ENCODE assay signal across 13 cellular contexts in the genomic region with DNA sequence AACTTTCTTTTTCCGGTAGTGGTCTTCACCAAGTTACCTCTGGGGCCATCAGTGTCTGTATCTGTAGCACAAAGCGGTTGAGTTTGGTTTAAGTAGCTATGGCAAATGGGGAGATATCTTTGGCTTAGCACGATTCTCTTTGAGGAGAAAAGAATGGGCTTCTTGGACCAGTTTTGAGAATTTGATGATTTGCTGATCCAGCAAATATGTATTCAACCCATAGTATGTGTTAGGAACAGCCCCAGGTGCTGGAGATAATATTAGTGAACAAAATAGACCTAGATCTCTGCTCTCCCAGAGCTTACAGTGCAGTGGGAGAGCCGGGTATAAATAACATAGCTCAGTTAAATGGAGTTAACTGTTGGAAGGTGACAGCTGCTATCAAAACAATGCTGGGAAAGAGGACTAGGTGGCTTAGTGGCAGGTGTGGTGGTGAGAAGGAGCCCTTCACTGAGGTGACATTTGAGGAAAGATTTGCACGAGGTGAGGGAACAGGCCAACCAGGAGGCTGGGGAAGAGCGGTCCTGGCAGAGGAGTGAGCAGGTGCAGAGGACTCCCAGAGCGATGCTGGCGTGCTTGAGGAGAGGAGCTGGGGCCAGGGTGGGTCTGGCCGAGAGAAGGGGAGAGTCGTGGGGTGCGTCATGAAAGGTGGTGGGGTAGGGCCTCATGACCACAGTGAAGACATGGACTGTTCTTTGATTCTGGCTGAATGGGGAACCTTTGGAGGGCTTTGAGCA. TPM values are rescaled to one million over a fixed set of nuclear protein-coding genes. Genes with fewer than 3 reads are reported as not detected.
A peak's percentile ranks its signal among the peaks of the same experiment; 100 is the strongest.
DNase-seq lines count a peak whose midpoint lies in the region; ATAC-seq, FAIRE-seq and TF ChIP-seq lines count a peak whose summit lies in the region.
"Had no signal": no experiment of that assay in that cellular context is flagged by ENCODE, and none has a peak within 500 bp of the region (broad histone marks: within the 10 kb centered on the region; RNA-seq: fewer than 3 reads in every experiment).

No MANE protein-coding gene starts in this region.

- ATAC-seq in activated naive CD8-positive, alpha-beta T cell treated with anti-CD3 and anti-CD28 coated beads, Interleukin-2, amount 10 ng/mL, durations not matched to agents 7 days and 5 days (ENCODE audit: low read depth): no peak
- no peak for ATAC-seq in naive B cell (ENCODE audit: low read depth in 2 of 2)
- no peak for ATAC-seq in omental fat pad (ENCODE audit: low FRiP score)
- ATAC-seq: HCT116 had no signal

- DNase-seq in GM12891 (ENCODE audit: insufficient read length, low spot score): no peak
- DNase-seq in activated naive CD8-positive, alpha-beta T cell treated with anti-CD3 and anti-CD28 coated beads, Interleukin-2, amount 10 ng/mL, durations not matched to agents 7 days and 5 days: no peak
- no peak for DNase-seq in naive B cell
- DNase-seq in NCI-H2227 treated with DMSO at 0.1 percent for 48 hours (lab: John Stamatoyannopoulos, UW): no peak
- DNase-seq in D341Med (ENCODE audit: low spot score): no peak
- no peak for DNase-seq in omental fat pad (ENCODE audit: low spot score)
- no peak for DNase-seq in PC-9
- DNase-seq: NCI-H82; stimulated activated CD4-positive, alpha-beta T cell treated with anti-CD3 and anti-CD28 coated beads, Interleukin-4, amount 100 ng/mL, for 1 hour had no signal

- peak overlapping the region; percentile 72 for H3K27ac ChIP-seq in BLaER1
- H3K27ac ChIP-seq in PC-9: no peak overlapping the region
- H3K27ac ChIP-seq: parathyroid adenoma had no signal

- H3K9me3 Mint-ChIP-seq in activated naive CD8-positive, alpha-beta T cell treated with anti-CD3 and anti-CD28 coated beads, Interleukin-2, amount 10 ng/mL, durations not matched to agents 7 days and 5 days: no peaks in the 10 kb centered on the region
- no peaks in the 10 kb centered on the region for H3K9me3 Mint-ChIP-seq in naive B cell

- H3K4me1 ChIP-seq in BLaER1: peaks cover 80% of the 10 kb centered on the region
- H3K4me1 ChIP-seq in PC-9 (replicated peaks; ENCODE audit: insufficient read depth): peaks cover 12% of the 10 kb centered on the region

- no TSS peak for BruUV-seq in PC-9 (replicated peaks; lab: Mats Ljungman, UMichigan)

- no peaks in the 10 kb centered on the region for H3K9me3 ChIP-seq in BLaER1
- no peaks in the 10 kb centered on the region for H3K9me3 ChIP-seq in PC-9 (ENCODE audit: insufficient read depth, low read depth)
- H3K9me3 ChIP-seq: suprapubic skin had no signal

- peak overlapping the region; percentile 78 for H3K4me2 ChIP-seq in BLaER1
- no peak overlapping the region for H3K4me2 ChIP-seq in PC-9

- intact Hi-C loops in PC-9 (cut with micrococcal nuclease; ENCODE audit: unreplicated experiment): no loop called here

- H3K36me3 ChIP-seq in BLaER1 (peaks cover 10% of the 10 kb centered on the region; the same call in 1 of the 2 replicates), PC-9 (ENCODE audit: low read depth) (no peaks in the 10 kb centered on the region)
- H3K36me3 ChIP-seq: suprapubic skin had no signal

- no peak overlapping the region for H2AFZ ChIP-seq in PC-9
- H2AFZ ChIP-seq: parathyroid adenoma had no signal

- no peak for TF ChIP-seq CTCF in omental fat pad (IDR thresholded peaks at IDR 0.05)
- no peak for TF ChIP-seq CTCF in PC-9 (conservative IDR thresholded peaks at IDR 0.05)

- peak; percentile 70 for FAIRE-seq in GM12891 (lab: Jason Lieb, UNC)

- H3K4me3 ChIP-seq in BLaER1: no peak overlapping the region
- no peak overlapping the region for H3K4me3 ChIP-seq in PC-9
- H3K4me3 ChIP-seq: suprapubic skin had no signal

- POLR2A ChIA-PET in activated naive CD8-positive, alpha-beta T cell treated with anti-CD3 and anti-CD28 coated beads, Interleukin-2, amount 10 ng/mL, durations not matched to agents 7 days and 5 days (lab: Charles Lee): no interaction called here
- POLR2A ChIA-PET in PC-9 (lab: Charles Lee; ENCODE audit: unreplicated experiment): no interaction called here

- peaks cover 22% of the 10 kb centered on the region for H3K36me3 Mint-ChIP-seq in activated naive CD8-positive, alpha-beta T cell treated with anti-CD3 and anti-CD28 coated beads, Interleukin-2, amount 10 ng/mL, durations not matched to agents 7 days and 5 days
- H3K36me3 Mint-ChIP-seq in naive B cell: peaks cover 8 to 12% of the 10 kb centered on the region in 2 donors

- H4K20me1 ChIP-seq in BLaER1 (peaks cover 84% of the 10 kb centered on the region), PC-9 (ENCODE audit: insufficient read depth) (peaks cover 42% of the 10 kb centered on the region)

- no peaks in the 10 kb centered on the region for H3K9me2 ChIP-seq in PC-9 (ENCODE audit: insufficient read depth)

- H3K4me1 Mint-ChIP-seq in activated naive CD8-positive, alpha-beta T cell treated with anti-CD3 and anti-CD28 coated beads, Interleukin-2, amount 10 ng/mL, durations not matched to agents 7 days and 5 days: peaks cover 43% of the 10 kb centered on the region
- H3K4me1 Mint-ChIP-seq in naive B cell: peaks cover 69 to 86% (median 84%) of the 10 kb centered on the region in 3 donors

- no peaks in the 10 kb centered on the region for H3K27me3 ChIP-seq in BLaER1
- no peaks in the 10 kb centered on the region for H3K27me3 ChIP-seq in PC-9 (ENCODE audit: insufficient read depth, low read depth)
- H3K27me3 ChIP-seq: suprapubic skin had no signal

- H3K27ac Mint-ChIP-seq in activated naive CD8-positive, alpha-beta T cell treated with anti-CD3 and anti-CD28 coated beads, Interleukin-2, amount 10 ng/mL, durations not matched to agents 7 days and 5 days: peak overlapping the region; percentile 18
- H3K27ac Mint-ChIP-seq in naive B cell: peak overlapping the region; percentile 99 to 100 (median 100)

- CTCF ChIA-PET in PC-9 (lab: Charles Lee): no interaction called here

- H3K4me3 Mint-ChIP-seq in activated naive CD8-positive, alpha-beta T cell treated with anti-CD3 and anti-CD28 coated beads, Interleukin-2, amount 10 ng/mL, durations not matched to agents 7 days and 5 days: no peak overlapping the region
- peak overlapping the region; percentile 74 to 96 (median 90) for H3K4me3 Mint-ChIP-seq in naive B cell

- peaks cover 17% of the 10 kb centered on the region; the same call in 1 of the 2 replicates for H3F3A ChIP-seq in PC-9 (ENCODE audit: insufficient read depth, low read depth)

- peaks cover 76% of the 10 kb centered on the region for H3K79me2 ChIP-seq in PC-9 (ENCODE audit: low read depth)

- H3K9ac ChIP-seq in BLaER1: no peak overlapping the region
- H3K9ac ChIP-seq: parathyroid adenoma had no signal

- no peaks in the 10 kb centered on the region for H3K27me3 Mint-ChIP-seq in activated naive CD8-positive, alpha-beta T cell treated with anti-CD3 and anti-CD28 coated beads, Interleukin-2, amount 10 ng/mL, durations not matched to agents 7 days and 5 days
- no peaks in the 10 kb centered on the region for H3K27me3 Mint-ChIP-seq in naive B cell

- no peak for TF ChIP-seq POLR2A in GM12891 (IDR thresholded peaks at IDR 0.05; ENCODE audit: low read depth, low read length)

TF ChIP-seq in GM12891, 5 proteins besides CTCF, POLR2A, EP300 and RAD21:
- TF ChIP-seq TAF1 (IDR thresholded peaks at IDR 0.05; ENCODE audit: low read depth, low read length) (no peak), SPI1 (IDR thresholded peaks at IDR 0.05; ENCODE audit: low read depth, low read length) (no peak), POLR2AphosphoS5 (IDR thresholded peaks at IDR 0.05; ENCODE audit: low read depth, low read length) (no peak), PAX5 (IDR thresholded peaks at IDR 0.05; ENCODE audit: insufficient read depth, low read length, severe bottlenecking) (no peak), POU2F2 (IDR thresholded peaks at IDR 0.05; ENCODE audit: low read depth, low read length) (no peak)

RNA-seq across cellular contexts. Expression of gene TBC1D22A, which starts 5.0 kb away (rescaled TPM):
- 41.0 TPM for polyA plus RNA-seq in GM12891 (2012; ENCODE audit: low read depth, missing spikeins)
- 10 to 100 TPM; 47.2 to 49.1 TPM for total RNA-seq in activated naive CD8-positive, alpha-beta T cell treated with anti-CD3 and anti-CD28 coated beads, Interleukin-2, amount 10 ng/mL, durations not matched to agents 7 days and 5 days
- 10 to 100 TPM; 47.2 to 74.5 (median 62.6) TPM for polyA plus RNA-seq in naive B cell (ENCODE audit: low read depth in 6 of 6)
- total RNA-seq in omental fat pad (10 to 100 TPM; 21.3 to 31.2 (median 24.5) TPM), PC-9 (2021) (40.3 and 41.4 TPM in 2 replicates)

RNA-seq across cellular contexts. Expression of gene CERK, which starts 29.4 kb away (rescaled TPM):
- polyA plus RNA-seq in GM12891 (2012; ENCODE audit: low read depth, missing spikeins): 19.5 TPM
- 10 to 100 TPM; 90.8 to 94.9 TPM for total RNA-seq in activated naive CD8-positive, alpha-beta T cell treated with anti-CD3 and anti-CD28 coated beads, Interleukin-2, amount 10 ng/mL, durations not matched to agents 7 days and 5 days
- polyA plus RNA-seq in naive B cell (ENCODE audit: low read depth in 6 of 6): 10 to 100 TPM in 5 of 6 donors, 1 to 10 TPM in 1; 7.6 to 31.2 (median 19.2) TPM
- total RNA-seq in omental fat pad: 10 to 100 TPM; 32.7 to 47.8 (median 39.7) TPM
- 24.9 and 25.9 TPM in 2 replicates for total RNA-seq in PC-9 (2021)
